Comparison of ENCODE assay signal across 8 cellular contexts in genomic region chr20:25408170-25408547, GRCh38. TPM values are rescaled to one million over a fixed set of nuclear protein-coding genes. Genes with fewer than 3 reads are reported as not detected.
DNase-seq lines count a peak whose midpoint lies in the region; ATAC-seq and TF ChIP-seq lines count a peak whose summit lies in the region.

No MANE protein-coding gene starts in this region.

- H3K4me1 ChIP-seq in ACC112 (ENCODE audit: control insufficient read depth, insufficient read depth, low read length, unreplicated experiment) (peaks cover 13% of the 10 kb centered on the region), HUES64 (ENCODE audit: insufficient read depth, low read length) (no peaks in the 10 kb centered on the region; the same call in 1 of the 2 replicates), mucosa of descending colon (ENCODE audit: low read depth) (peaks cover 6% of the 10 kb centered on the region)

- H3K27me3 ChIP-seq in ACC112 (ENCODE audit: insufficient read depth, low read length) (no peaks in the 10 kb centered on the region), HUES64 (ENCODE audit: insufficient read depth, low read length) (no peaks in the 10 kb centered on the region), brain microvascular endothelial cell (replicated peaks) (no peaks in the 10 kb centered on the region)

- ATAC-seq in mucosa of descending colon (no peak), HG02970 (IDR thresholded peaks at IDR 0.05; ENCODE audit: low FRiP score, unreplicated experiment) (no peak), GM21737 (IDR thresholded peaks at IDR 0.05; ENCODE audit: unreplicated experiment) (no peak)

- peak overlapping the region; percentile 70 for H3K27ac ChIP-seq in ACC112 (ENCODE audit: low read depth, low read length)
- peak overlapping the region; percentile 97 for H3K27ac ChIP-seq in HUES64 (ENCODE audit: low read depth, low read length)
- H3K27ac ChIP-seq in brain microvascular endothelial cell = peak overlapping the region; percentile 33

- peak overlapping the region; percentile 96 for H2AFZ ChIP-seq in ACC112 (ENCODE audit: low read length, unreplicated experiment)

- H3K9ac ChIP-seq in HUES64 (ENCODE audit: low read depth, low read length) = peak overlapping the region; percentile 99

- 2% methylated on average over 4 of the region's 4 CpGs for WGBS in HUES64

- in situ Hi-C loops in brain microvascular endothelial cell (cut with HindIII; ENCODE audit: low pct_ligation_motif_present, low sequenced_read_pairs) = no loop called here

- DNase-seq in brain microvascular endothelial cell = no peak
- no peak for DNase-seq in mucosa of descending colon
- DNase-seq in GDM1 (lab: John Stamatoyannopoulos, UW) = no peak
- DNase-seq in posterior cingulate gyrus = no peak

- intact Hi-C loops in mucosa of descending colon (cut with DNase I, micrococcal nuclease) = loop anchor here in 1 of 2 donors (5.0 kb wide), 1 partner anchor 411 kb away; no protein-coding TSS in a partner anchor
- intact Hi-C loops in posterior cingulate gyrus (cut with DNase I) = loop anchor here (5.0 to 10.0 kb wide), 2 partner anchors 211 to 217 kb away; partner anchors contain the start of genes ENTPD6 and NANP

- TF ChIP-seq CTCF in brain microvascular endothelial cell (IDR thresholded peaks at IDR 0.05; ENCODE audit: low read depth, low read length, missing control alignments) = no peak
- TF ChIP-seq CTCF in mucosa of descending colon (IDR thresholded peaks at IDR 0.05) = no peak

- H3K9me3 ChIP-seq in HUES64 (ENCODE audit: insufficient read depth, low read depth, low read length) = peaks cover 13% of the 10 kb centered on the region
- H3K9me3 ChIP-seq in mucosa of descending colon = peaks cover 8% of the 10 kb centered on the region

- H3K36me3 ChIP-seq in ACC112 (ENCODE audit: insufficient read depth, low read length) (peaks cover 3% of the 10 kb centered on the region; the same call in 1 of the 2 replicates), HUES64 (ENCODE audit: insufficient read depth, low read length) (peaks cover 27% of the 10 kb centered on the region), brain microvascular endothelial cell (replicated peaks) (no peaks in the 10 kb centered on the region), mucosa of descending colon (ENCODE audit: low read depth) (no peaks in the 10 kb centered on the region)

- H3K4me3 ChIP-seq in ACC112 (ENCODE audit: low read depth, low read length) (peak overlapping the region; percentile 98), HUES64 (ENCODE audit: low read length) (peak overlapping the region; percentile 96), brain microvascular endothelial cell (ENCODE audit: low read depth, low read length) (peak overlapping the region; percentile 87), mucosa of descending colon (peak overlapping the region; percentile 35)

- H3K79me2 ChIP-seq in ACC112 (ENCODE audit: control insufficient read depth, insufficient read depth, low read length, unreplicated experiment) = peaks cover 44% of the 10 kb centered on the region

RNA-seq across cellular contexts. Expression of gene GINS1, which starts 0.7 kb away (rescaled TPM):
- 41.1 TPM for polyA plus RNA-seq in HUES64 (2013, experiment 1 of 2)
- 42.5 TPM for polyA plus RNA-seq in HUES64 (2013, experiment 2 of 2)
- 1 to 10 TPM; 1.8 to 8.6 (median 1.9) TPM for total RNA-seq in mucosa of descending colon

RNA-seq across cellular contexts. Expression of gene ABHD12, which starts 17.5 kb away (rescaled TPM):
- polyA plus RNA-seq in HUES64 (2013, experiment 1 of 2) = 42.1 TPM
- 39.9 TPM for polyA plus RNA-seq in HUES64 (2013, experiment 2 of 2)
- total RNA-seq in mucosa of descending colon = 10 to 100 TPM; 47.3 to 65.5 (median 59.5) TPM

Comparison
In these comparisons a context has a peak if more than half of its experiments do, and no peak if none do; other contexts are left out.
1. H3K27ac ChIP-seq: peak in every context shown above with its lines; median percentile 97 in HUES64; 70 in ACC112; 33 in brain microvascular endothelial cell.
2. H3K4me3 ChIP-seq: peak in every context shown above with its lines; median percentile 98 in ACC112; 96 in HUES64; 87 in brain microvascular endothelial cell; 35 in mucosa of descending colon.